Comparison of ENCODE assay signal across 11 cellular contexts in the genomic region with DNA sequence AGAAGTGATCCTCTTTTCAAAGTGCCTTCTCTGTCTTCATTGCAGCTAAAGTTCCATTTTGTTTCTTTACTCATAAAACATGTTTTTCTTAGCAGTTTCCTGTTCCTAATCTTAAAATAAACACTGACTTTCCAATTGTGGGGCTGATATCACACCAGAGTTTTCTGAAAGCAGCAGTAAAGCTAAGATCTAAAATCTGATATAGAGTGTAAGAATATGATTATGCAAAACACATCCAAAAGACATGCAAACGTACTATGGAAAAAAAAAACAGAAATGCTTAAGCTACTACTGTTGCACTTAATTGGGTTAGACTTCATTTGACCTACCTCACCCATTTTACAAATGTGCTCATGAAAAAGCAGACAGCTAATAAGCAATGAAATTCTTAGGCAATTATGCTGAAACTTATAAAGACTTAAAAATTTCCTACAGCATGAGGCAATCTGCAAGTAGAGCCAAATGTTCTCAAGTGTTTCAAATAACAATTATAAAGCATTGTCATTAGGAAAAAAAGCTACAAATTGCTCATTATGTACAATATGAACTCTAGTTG. TPM values are rescaled to one million over a fixed set of nuclear protein-coding genes. Genes with fewer than 3 reads are reported as not detected.
DNase-seq lines count a peak whose midpoint lies in the region; ATAC-seq and TF ChIP-seq lines count a peak whose summit lies in the region.
"Had no signal": no experiment of that assay in that cellular context is flagged by ENCODE, and none has a peak within 500 bp of the region (broad histone marks: within the 10 kb centered on the region; RNA-seq: fewer than 3 reads in every experiment).

No MANE protein-coding gene starts in this region.

- H3K36me3 Mint-ChIP-seq in activated CD8-positive, alpha-beta T cell treated with anti-CD3 and anti-CD28 coated beads, Interleukin-2, amount 10 ng/mL, durations not matched to agents 7 days and 5 days (ENCODE audit: low read depth) = peaks cover 94% of the 10 kb centered on the region
- H3K36me3 Mint-ChIP-seq: brain had no signal

- H3K27me3 Mint-ChIP-seq in activated CD8-positive, alpha-beta T cell treated with anti-CD3 and anti-CD28 coated beads, Interleukin-2, amount 10 ng/mL, durations not matched to agents 7 days and 5 days (ENCODE audit: low read depth) = no peaks in the 10 kb centered on the region

- no peak overlapping the region for H3K27ac ChIP-seq in aorta (ENCODE audit: low read depth in 1 of 2, low read length in 2 of 2)
- H3K27ac ChIP-seq: epithelial cell of prostate had no signal

- no peaks in the 10 kb centered on the region for H3K9me3 Mint-ChIP-seq in activated CD8-positive, alpha-beta T cell treated with anti-CD3 and anti-CD28 coated beads, Interleukin-2, amount 10 ng/mL, durations not matched to agents 7 days and 5 days (ENCODE audit: insufficient read depth)

- H3K36me3 ChIP-seq in aorta (ENCODE audit: control insufficient read depth in 1 of 2, insufficient read depth in 2 of 2, low read length in 1 of 2) (no peaks in the 10 kb centered on the region), MG63 (no peaks in the 10 kb centered on the region)

- peaks cover 0 to 3% of the 10 kb centered on the region in 2 donors for H3K4me1 ChIP-seq in aorta (ENCODE audit: control insufficient read depth in 1 of 2, insufficient read depth in 2 of 2, low read length in 2 of 2)

- peak overlapping the region; percentile 86 for H3K27ac Mint-ChIP-seq in activated CD8-positive, alpha-beta T cell treated with anti-CD3 and anti-CD28 coated beads, Interleukin-2, amount 10 ng/mL, durations not matched to agents 7 days and 5 days

- intact Hi-C loops in left colon (cut with DNase I, micrococcal nuclease) (no loop called here), aorta (cut with DNase I) (no loop called here)

- no peaks in the 10 kb centered on the region for H3K9me3 ChIP-seq in aorta (ENCODE audit: control insufficient read depth, low read length)
- no peaks in the 10 kb centered on the region for H3K9me3 ChIP-seq in MG63

- ATAC-seq in activated CD8-positive, alpha-beta T cell treated with anti-CD3 and anti-CD28 coated beads, Interleukin-2, amount 10 ng/mL, durations not matched to agents 7 days and 5 days = peak; percentile 15
- ATAC-seq in left colon (peak; percentile 72), HG03025 (IDR thresholded peaks at IDR 0.05; ENCODE audit: low FRiP score, unreplicated experiment) (no peak), aorta (ENCODE audit: low FRiP score) (no peak)

- POLR2A ChIA-PET in activated CD8-positive, alpha-beta T cell treated with anti-CD3 and anti-CD28 coated beads, Interleukin-2, amount 10 ng/mL, durations not matched to agents 7 days and 5 days (lab: Charles Lee) = interaction anchor here (1.1 to 14.3 kb wide), 9 partner anchors 10 to 106 kb away, joined by 4 to 258 read pairs (median 12); partner anchors contain the start of gene CYTIP

- H3K27me3 ChIP-seq in aorta (ENCODE audit: control insufficient read depth in 1 of 2, insufficient read depth in 2 of 2, low read length in 1 of 2) (no peaks in the 10 kb centered on the region), MG63 (0 out of 2 replicates have a peak, but pooled peaks cover 2% of the 10 kb centered on the region)

- H3K4me3 ChIP-seq in AG09309 (ENCODE audit: control insufficient read depth, low read depth, low read length) (no peak overlapping the region), aorta (ENCODE audit: low read length in 2 of 2) (no peak overlapping the region), MG63 (no peak overlapping the region)

- H3K4me3 Mint-ChIP-seq in activated CD8-positive, alpha-beta T cell treated with anti-CD3 and anti-CD28 coated beads, Interleukin-2, amount 10 ng/mL, durations not matched to agents 7 days and 5 days = peak overlapping the region; percentile 94

- 0 to 4% methylated on average over 1 of the region's 1 CpG for WGBS in aorta, 2 donors

- peak; percentile 24 for DNase-seq in AG09309 (ENCODE audit: low read depth)
- DNase-seq in GM04503 (ENCODE audit: low read depth) = peak; percentile 4
- no peak for DNase-seq in activated CD8-positive, alpha-beta T cell treated with anti-CD3 and anti-CD28 coated beads, Interleukin-2, amount 10 ng/mL, durations not matched to agents 7 days and 5 days
- DNase-seq in left colon = no peak
- no peak for DNase-seq in aorta
- no peak for DNase-seq in MG63
- no peak for DNase-seq in COLO829 (ENCODE audit: low spot score)
- DNase-seq: NCI-H146 had no signal

- TF ChIP-seq CTCF in AG09309 (IDR thresholded peaks at IDR 0.05; ENCODE audit: control insufficient read depth, insufficient read depth, low read depth, low read length, missing control alignments) = no peak

- peaks cover 77% of the 10 kb centered on the region for H3K4me1 Mint-ChIP-seq in activated CD8-positive, alpha-beta T cell treated with anti-CD3 and anti-CD28 coated beads, Interleukin-2, amount 10 ng/mL, durations not matched to agents 7 days and 5 days (ENCODE audit: low read depth)

- CTCF ChIA-PET in activated CD8-positive, alpha-beta T cell treated with anti-CD3 and anti-CD28 coated beads, Interleukin-2, amount 10 ng/mL, durations not matched to agents 7 days and 5 days (lab: Charles Lee) = interaction anchor here (0.8 to 6.7 kb wide), 18 partner anchors 10 to 130 kb away, joined by 3 to 42 read pairs (median 6); partner anchors contain the start of genes CYTIP and ERMN

RNA-seq across cellular contexts. Expression of gene CYTIP, which starts 10.5 kb away (rescaled TPM):
- total RNA-seq in activated CD8-positive, alpha-beta T cell treated with anti-CD3 and anti-CD28 coated beads, Interleukin-2, amount 10 ng/mL, durations not matched to agents 7 days and 5 days = 100 to 1,000 TPM; 222 to 227 TPM
- total RNA-seq in left colon (1 to 10 TPM; 5.1 to 6.6 TPM), aorta (10 to 100 TPM in 1 of 2 donors, 1 to 10 TPM in 1; 10.0 to 21.1 TPM)
- polyA plus RNA-seq in aorta = 1 to 10 TPM in 1 of 2 donors, under 1 TPM in 1; 1.00 to 5.0 TPM
- total RNA-seq in MG63 (2014; rRNA removed; shearing (Covaris generic); ENCODE audit: low replicate concordance) = not detected in 2 replicates

Comparison
In these comparisons a context has a peak if more than half of its experiments do, and no peak if none do; other contexts are left out.
1. DNase-seq: peak in AG09309 (single experiment) and GM04503 (single experiment); none in activated CD8-positive, alpha-beta T cell treated with anti-CD3 and anti-CD28 coated beads, Interleukin-2, amount 10 ng/mL, durations not matched to agents 7 days and 5 days (single experiment), left colon (0 of 2), aorta (0 of 2), MG63 (single experiment) and COLO829 (single experiment).
2. ATAC-seq: peak in activated CD8-positive, alpha-beta T cell treated with anti-CD3 and anti-CD28 coated beads, Interleukin-2, amount 10 ng/mL, durations not matched to agents 7 days and 5 days (single experiment) and left colon (single experiment); none in HG03025 (single experiment) and aorta (single experiment).
3. RNA of gene CYTIP, which starts 10.5 kb away (total RNA-seq): 222 to 227 TPM in activated CD8-positive, alpha-beta T cell treated with anti-CD3 and anti-CD28 coated beads, Interleukin-2, amount 10 ng/mL, durations not matched to agents 7 days and 5 days; 10.0 to 21.1 TPM in aorta, 5.1 to 6.6 TPM in left colon and not detected in MG63; every median in the first group is over 10 times any median in the second.